19 cellular contexts compared by ENCODE assay signal in genomic region chr2:24579053-24579803, GRCh38.
DNase-seq lines count a peak whose midpoint lies in the region; ATAC-seq, FAIRE-seq and TF ChIP-seq lines count a peak whose summit lies in the region.
"Had no signal": no experiment of that assay in that cellular context is flagged by ENCODE, and none has a peak within 500 bp of the region (broad histone marks: within the 10 kb centered on the region; RNA-seq: fewer than 3 reads in every experiment).

No MANE protein-coding gene starts in this region.

- H3K9ac ChIP-seq in OCI-LY1 (ENCODE audit: low read length) (no peak overlapping the region), GM12878 (ENCODE audit: control insufficient read depth, insufficient read depth, low read length) (no peak overlapping the region)

- peak overlapping the region; percentile 7 to 56 for H3K4me3 Mint-ChIP-seq in stimulated activated naive CD8-positive, alpha-beta T cell treated with anti-CD3 and anti-CD28 coated beads, Interleukin-15, amount 100 ng/mL, for 72 hours
- H3K4me3 Mint-ChIP-seq: nephron progenitor cell had no signal

- H3K27ac ChIP-seq in OCI-LY1 (ENCODE audit: low read depth, low read length, poor library complexity, severe bottlenecking) (peak overlapping the region; percentile 83), GM12878 (ENCODE audit: control insufficient read depth, insufficient read depth) (peak overlapping the region; percentile 56), small intestine (ENCODE audit: low read depth in 1 of 2, low read length in 1 of 2) (no peak overlapping the region)
- H3K27ac ChIP-seq: dorsolateral prefrontal cortex, esophagus squamous epithelium had no signal

- H3K36me3 ChIP-seq in OCI-LY1 (ENCODE audit: insufficient read depth, low read length) = 0 out of 2 replicates have a peak, but pooled peaks cover 5% of the 10 kb centered on the region
- H3K36me3 ChIP-seq in GM12878 (ENCODE audit: control insufficient read depth in 2 of 2, insufficient read depth in 2 of 2, low read length in 1 of 2) = peaks cover 0 to 4% of the 10 kb centered on the region in 2 experiments; a peak in 1 of 4 replicates
- no peaks in the 10 kb centered on the region for H3K36me3 ChIP-seq in small intestine (ENCODE audit: control insufficient read depth in 2 of 2, insufficient read depth in 2 of 2, low read length in 2 of 2)
- H3K36me3 ChIP-seq: esophagus squamous epithelium had no signal

- FAIRE-seq in GM12878 (lab: Jason Lieb, UNC) = no peak
- no peak for FAIRE-seq in small intestine (lab: Jason Lieb, UNC)
- FAIRE-seq: bronchial epithelial cell, G401.6 had no signal

- ATAC-seq in GM12878 (no peak), HG02840 (IDR thresholded peaks at IDR 0.05; ENCODE audit: low FRiP score, unreplicated experiment) (no peak), HG03097 (IDR thresholded peaks at IDR 0.05; ENCODE audit: low FRiP score, unreplicated experiment) (no peak)
- peak; percentile 29 for ATAC-seq in stimulated activated naive CD8-positive, alpha-beta T cell treated with anti-CD3 and anti-CD28 coated beads, Interleukin-15, amount 100 ng/mL, for 72 hours

- POLR2A ChIA-PET in GM12878 (lab: Charles Lee) = interaction anchor here (0.5 to 1.1 kb wide), 4 partner anchors 11 to 730 kb away, joined by 3 read pairs; no protein-coding TSS in a partner anchor

- no peak for TF ChIP-seq EP300 in GM12878 (IDR thresholded peaks at IDR 0.05; ENCODE audit: borderline replicate concordance in 1 of 2, control insufficient read depth in 1 of 2, low read depth in 2 of 2, low read length in 2 of 2)

- 79% methylated on average over 4 of the region's 4 CpGs for WGBS in GM12878 (ENCODE audit: insufficient coverage, insufficient replicate concordance, low lambda C conversion rate, missing lambda C conversion rate)
- WGBS in small intestine, 3 donors = 83 to 90% (median 88%) methylated on average over 4 of the region's 4 CpGs

- SMC1A ChIA-PET in GM12878 (lab: Charles Lee; ENCODE audit: uncharacterized antibody, unreplicated experiment) = interaction anchor here (0.6 to 3.1 kb wide), 23 partner anchors 9 to 248 kb away, joined by 3 to 15 read pairs (median 3); no protein-coding TSS in a partner anchor

- H4K20me1 ChIP-seq in OCI-LY1 (ENCODE audit: insufficient read depth, low read length) (no peaks in the 10 kb centered on the region), GM12878 (ENCODE audit: control insufficient read depth, insufficient read depth) (no peaks in the 10 kb centered on the region)

- H3K27me3 ChIP-seq in OCI-LY1 (ENCODE audit: insufficient read depth, low read length) = no peaks in the 10 kb centered on the region
- H3K27me3 ChIP-seq in GM12878 (replicated peaks in 1 of 2; ENCODE audit: control insufficient read depth in 2 of 2, insufficient read depth in 2 of 2, low read length in 1 of 2) = no peaks in the 10 kb centered on the region
- no peaks in the 10 kb centered on the region for H3K27me3 ChIP-seq in small intestine (ENCODE audit: control insufficient read depth in 2 of 2, insufficient read depth in 2 of 2, low read length in 2 of 2)
- H3K27me3 ChIP-seq: dorsolateral prefrontal cortex, esophagus squamous epithelium had no signal

- no TSS peak for BruUV-seq in GM12878 (replicated peaks; lab: Mats Ljungman, UMichigan)

- no peaks in the 10 kb centered on the region for H3K9me2 ChIP-seq in OCI-LY1 (ENCODE audit: low read depth, low read length)

- H3K4me1 Mint-ChIP-seq in stimulated activated naive CD8-positive, alpha-beta T cell treated with anti-CD3 and anti-CD28 coated beads, Interleukin-15, amount 100 ng/mL, for 72 hours = peaks cover 78% of the 10 kb centered on the region

- no peak for TF ChIP-seq RAD21 in GM12878 (IDR thresholded peaks at IDR 0.05; ENCODE audit: insufficient read depth, low read depth, low read length)

- H3K9me3 Mint-ChIP-seq in stimulated activated naive CD8-positive, alpha-beta T cell treated with anti-CD3 and anti-CD28 coated beads, Interleukin-15, amount 100 ng/mL, for 72 hours = no peaks in the 10 kb centered on the region

- peaks cover 2% of the 10 kb centered on the region; the same call in 1 of the 2 replicates for H3K9me3 ChIP-seq in OCI-LY1 (ENCODE audit: low read length)
- peaks cover 4% of the 10 kb centered on the region; the same call in 2 of the 3 replicates for H3K9me3 ChIP-seq in GM12878 (replicated peaks; ENCODE audit: control insufficient read depth, insufficient read depth, low read length)
- H3K9me3 ChIP-seq in small intestine (ENCODE audit: control insufficient read depth, low read depth) = no peaks in the 10 kb centered on the region
- H3K9me3 ChIP-seq: esophagus squamous epithelium had no signal

- CTCF ChIA-PET in GM12878 (lab: Yijun Ruan, JAX) = interaction anchor here (0.9 to 1.8 kb wide), 7 partner anchors 10 to 341 kb away, joined by 3 to 8 read pairs (median 4); no protein-coding TSS in a partner anchor

- peak; percentile 16 for DNase-seq in stimulated activated CD4-positive, alpha-beta T cell treated with anti-CD3 and anti-CD28 coated beads, Interleukin-15, amount 100 ng/mL, for 24 hours
- DNase-seq in stimulated activated CD4-positive, alpha-beta T cell treated with anti-CD3 and anti-CD28 coated beads, Interleukin-4, amount 100 ng/mL, for 1 hour = no peak
- DNase-seq in GM12878 (ENCODE audit: low read depth, low spot score) (no peak), small intestine (no peak)
- DNase-seq in stimulated activated naive CD8-positive, alpha-beta T cell treated with anti-CD3 and anti-CD28 coated beads, Interleukin-15, amount 100 ng/mL, for 72 hours = no peak
- DNase-seq: activated CD4-positive, alpha-beta T cell treated with anti-CD3 and anti-CD28 coated beads, Interleukin-2, amount 50 U/mL, for 48 hours; COR-L47; dorsolateral prefrontal cortex; esophagus squamous epithelium; MM.1S; NCI-H1930; NCI-H524 treated with DMSO at 0.1 percent for 48 hours; nephron progenitor cell; T1000 had no signal

- H3K4me2 ChIP-seq in OCI-LY1 (ENCODE audit: low read length) (no peak overlapping the region), GM12878 (ENCODE audit: control insufficient read depth, insufficient read depth) (peak overlapping the region; percentile 76)

- H2AFZ ChIP-seq in OCI-LY1 (ENCODE audit: low read length) (no peak overlapping the region), GM12878 (ENCODE audit: control insufficient read depth, low read depth, low read length) (no peak overlapping the region; the same call in 1 of the 2 replicates)

- TF ChIP-seq POLR2A in GM12878 (IDR thresholded peaks at IDR 0.05; ENCODE audit: low read depth, low read length) = no peak

- intact Hi-C loops in GM12878 (cut with micrococcal nuclease; ENCODE audit: unreplicated experiment) = loop anchor here (5.0 kb wide), 2 partner anchors 87 to 157 kb away; partner anchors contain the start of gene NCOA1

- RAD21 ChIA-PET in GM12878 (lab: Charles Lee; ENCODE audit: unreplicated experiment) = interaction anchor here (0.6 to 3.0 kb wide), 11 partner anchors 8 to 248 kb away, joined by 3 to 26 read pairs (median 4); no protein-coding TSS in a partner anchor

- no peaks in the 10 kb centered on the region for H3F3A ChIP-seq in OCI-LY1 (ENCODE audit: insufficient read depth, low read length)

- TF ChIP-seq CTCF in OCI-LY1 (IDR thresholded peaks at IDR 0.05; ENCODE audit: low read length) (no peak), GM12878 (IDR thresholded peaks at IDR 0.05 in 2 of 3, conservative IDR thresholded peaks at IDR 0.05 in 1 of 3; ENCODE audit: control insufficient read depth in 2 of 3, extremely low read depth in 1 of 3, insufficient read depth in 1 of 3, low read depth in 3 of 3, low read length in 3 of 3) (no peak)

- H3K4me1 ChIP-seq in OCI-LY1 (ENCODE audit: insufficient read depth, low read length, severe bottlenecking) = peaks cover 49% of the 10 kb centered on the region
- peaks cover 47% of the 10 kb centered on the region for H3K4me1 ChIP-seq in GM12878 (ENCODE audit: control insufficient read depth, insufficient read depth, low read length)
- H3K4me1 ChIP-seq in small intestine (ENCODE audit: control insufficient read depth in 2 of 2, insufficient read depth in 1 of 2, low read depth in 1 of 2, low read length in 1 of 2) = peaks cover 8 to 12% of the 10 kb centered on the region in 2 donors

- H3K4me3 ChIP-seq in OCI-LY1 (ENCODE audit: low read depth, low read length, poor library complexity, severe bottlenecking) (no peak overlapping the region), GM12878 (no peak overlapping the region), small intestine (ENCODE audit: low read depth in 1 of 2, low read length in 2 of 2) (no peak overlapping the region)
- H3K4me3 ChIP-seq: dorsolateral prefrontal cortex, esophagus squamous epithelium had no signal

- peak overlapping the region; percentile 45 to 66 for H3K27ac Mint-ChIP-seq in stimulated activated naive CD8-positive, alpha-beta T cell treated with anti-CD3 and anti-CD28 coated beads, Interleukin-15, amount 100 ng/mL, for 72 hours
- H3K27ac Mint-ChIP-seq: nephron progenitor cell had no signal

- in situ Hi-C loops in GM12878 (cut with MboI) = no loop called here

- H3K27me3 Mint-ChIP-seq in stimulated activated naive CD8-positive, alpha-beta T cell treated with anti-CD3 and anti-CD28 coated beads, Interleukin-15, amount 100 ng/mL, for 72 hours = no peaks in the 10 kb centered on the region

- no peaks in the 10 kb centered on the region for H3K79me2 ChIP-seq in OCI-LY1 (ENCODE audit: insufficient read depth, low read length)
- peaks cover 20% of the 10 kb centered on the region for H3K79me2 ChIP-seq in GM12878 (ENCODE audit: control insufficient read depth, insufficient read depth, low read length)

Comparison
In these comparisons a context has a peak if more than half of its experiments do, and no peak if none do; other contexts are left out.
1. H3K27ac ChIP-seq: peak in OCI-LY1 (single experiment) and GM12878 (single experiment); none in small intestine (0 of 2).